9 cellular contexts compared by ENCODE assay signal in genomic region chr2:235614900-235615712, GRCh38.
DNase-seq lines count a peak whose midpoint lies in the region; ATAC-seq and TF ChIP-seq lines count a peak whose summit lies in the region.
"Had no signal": no experiment of that assay in that cellular context is flagged by ENCODE, and none has a peak within 500 bp of the region (broad histone marks: within the 10 kb centered on the region; RNA-seq: fewer than 3 reads in every experiment).

No MANE protein-coding gene starts in this region.

- in situ Hi-C loops in astrocyte of the spinal cord (cut with HindIII; ENCODE audit: low sequenced_read_pairs): no loop called here

- H3K9me3 ChIP-seq in HEK293 (ENCODE audit: control insufficient read depth, insufficient read depth, low read depth, low read length): no peaks in the 10 kb centered on the region
- H3K9me3 ChIP-seq in stomach smooth muscle (ENCODE audit: control insufficient read depth in 2 of 2, low read length in 2 of 2): no peaks in the 10 kb centered on the region
- H3K9me3 ChIP-seq in CD8-positive, alpha-beta memory T cell (ENCODE audit: low read length): no peaks in the 10 kb centered on the region
- H3K9me3 ChIP-seq: neutrophil had no signal

- H3K27ac ChIP-seq in HEK293 (ENCODE audit: extremely low read depth, low read depth, low read length): no peak overlapping the region
- peak overlapping the region; percentile 6 for H3K27ac ChIP-seq in stomach smooth muscle (ENCODE audit: low read length)
- no peak overlapping the region for H3K27ac ChIP-seq in CD8-positive, alpha-beta memory T cell (ENCODE audit: low read depth, low read length)
- H3K27ac ChIP-seq: neutrophil had no signal

- no peaks in the 10 kb centered on the region for H3K9me3 Mint-ChIP-seq in CD8-positive, alpha-beta memory T cell
- H3K9me3 Mint-ChIP-seq in activated naive CD8-positive, alpha-beta T cell treated with anti-CD3 and anti-CD28 coated beads for 36 hours: no peaks in the 10 kb centered on the region

- no peak for ATAC-seq in GM21360 (IDR thresholded peaks at IDR 0.05; ENCODE audit: unreplicated experiment)

- H3K4me1 ChIP-seq in HEK293 (ENCODE audit: control insufficient read depth, insufficient read depth, low read length) (0 out of 2 replicates have a peak, but pooled peaks cover 2% of the 10 kb centered on the region), stomach smooth muscle (ENCODE audit: control insufficient read depth, insufficient read depth, low read length) (peaks cover 16% of the 10 kb centered on the region)
- no peaks in the 10 kb centered on the region for H3K4me1 ChIP-seq in CD8-positive, alpha-beta memory T cell (ENCODE audit: insufficient read depth, low read length)

- peaks cover 8 to 25% (median 11%) of the 10 kb centered on the region in 3 donors for H3K4me1 Mint-ChIP-seq in CD8-positive, alpha-beta memory T cell
- H3K4me1 Mint-ChIP-seq in activated naive CD8-positive, alpha-beta T cell treated with anti-CD3 and anti-CD28 coated beads for 36 hours: no peaks in the 10 kb centered on the region

- H3K27me3 ChIP-seq in stomach smooth muscle (ENCODE audit: control insufficient read depth in 1 of 2, insufficient read depth in 2 of 2, low read length in 2 of 2): no peaks in the 10 kb centered on the region
- no peaks in the 10 kb centered on the region for H3K27me3 ChIP-seq in CD8-positive, alpha-beta memory T cell (ENCODE audit: insufficient read depth, low read length, poor library complexity, severe bottlenecking)
- H3K27me3 ChIP-seq: neutrophil had no signal

- TF ChIP-seq CTCF in HEK293 (tag by site-specific recombination; IDR thresholded peaks at IDR 0.05) (no peak), astrocyte of the spinal cord (IDR thresholded peaks at IDR 0.05; ENCODE audit: low read depth, low read length) (no peak)

- POLR2A ChIA-PET in HEK293 (lab: Yijun Ruan, JAX): no interaction called here
- POLR2A ChIA-PET in CD8-positive, alpha-beta memory T cell (lab: Charles Lee): no interaction called here

- DNase-seq in astrocyte of the spinal cord (ENCODE audit: low read depth, low spot score): peak; percentile 48
- peak; percentile 92 for DNase-seq in inferior parietal cortex (ENCODE audit: extremely low spot score)
- DNase-seq in NCI-H128 (lab: John Stamatoyannopoulos, UW; ENCODE audit: unreplicated experiment): no peak
- no peak for DNase-seq in CD8-positive, alpha-beta memory T cell
- DNase-seq in activated naive CD8-positive, alpha-beta T cell treated with anti-CD3 and anti-CD28 coated beads for 36 hours: no peak

- no peak overlapping the region for H3K4me3 Mint-ChIP-seq in CD8-positive, alpha-beta memory T cell
- H3K4me3 Mint-ChIP-seq in activated naive CD8-positive, alpha-beta T cell treated with anti-CD3 and anti-CD28 coated beads for 36 hours: no peak overlapping the region

- no peaks in the 10 kb centered on the region for H3K36me3 ChIP-seq in HEK293 (ENCODE audit: control insufficient read depth in 2 of 2, insufficient read depth in 1 of 2, low read length in 2 of 2)
- H3K36me3 ChIP-seq in stomach smooth muscle (ENCODE audit: control insufficient read depth in 2 of 2, insufficient read depth in 2 of 2, low read length in 2 of 2): no peaks in the 10 kb centered on the region
- H3K36me3 ChIP-seq in CD8-positive, alpha-beta memory T cell (ENCODE audit: insufficient read depth, low read length): no peaks in the 10 kb centered on the region
- H3K36me3 ChIP-seq: neutrophil had no signal

- H3K36me3 Mint-ChIP-seq in CD8-positive, alpha-beta memory T cell: no peaks in the 10 kb centered on the region
- no peaks in the 10 kb centered on the region for H3K36me3 Mint-ChIP-seq in activated naive CD8-positive, alpha-beta T cell treated with anti-CD3 and anti-CD28 coated beads for 36 hours

- no peak overlapping the region for H3K9ac ChIP-seq in stomach smooth muscle (ENCODE audit: low read length in 2 of 2)

- H3K27ac Mint-ChIP-seq in CD8-positive, alpha-beta memory T cell: peak overlapping the region in 1 of 8 donors; percentile 70
- H3K27ac Mint-ChIP-seq in activated naive CD8-positive, alpha-beta T cell treated with anti-CD3 and anti-CD28 coated beads for 36 hours: no peak overlapping the region

- H3K4me3 ChIP-seq in HEK293 (ENCODE audit: low read depth, low read length) (no peak overlapping the region), astrocyte of the spinal cord (ENCODE audit: low read depth, low read length) (no peak overlapping the region), stomach smooth muscle (ENCODE audit: low read length in 2 of 2) (no peak overlapping the region)
- no peak overlapping the region for H3K4me3 ChIP-seq in CD8-positive, alpha-beta memory T cell (ENCODE audit: low read length)

- CTCF ChIA-PET in HEK293 (lab: Yijun Ruan, JAX): interaction anchor here (1.0 kb wide), 2 partner anchors 21 to 49 kb away, joined by 3 to 5 read pairs; no protein-coding TSS in a partner anchor
- CTCF ChIA-PET in CD8-positive, alpha-beta memory T cell (lab: Charles Lee): interaction anchor here (0.5 kb wide), 1 partner anchor 131 kb away, joined by 5 read pairs; no protein-coding TSS in a partner anchor

- H3K27me3 Mint-ChIP-seq in CD8-positive, alpha-beta memory T cell: peaks cover 0 to 5% of the 10 kb centered on the region in 2 donors
- H3K27me3 Mint-ChIP-seq in activated naive CD8-positive, alpha-beta T cell treated with anti-CD3 and anti-CD28 coated beads for 36 hours: peaks cover 18% of the 10 kb centered on the region

TF ChIP-seq in HEK293, 187 proteins besides CTCF, POLR2A, EP300 and RAD21:
- TF ChIP-seq ZNF311 (tag by site-specific recombination; IDR thresholded peaks at IDR 0.05; ENCODE audit: borderline replicate concordance) (no peak), GLI4 (tag by site-specific recombination; IDR thresholded peaks at IDR 0.05) (no peak), ZNF10 (tag by site-specific recombination; IDR thresholded peaks at IDR 0.05) (no peak), ZNF692 (tag by site-specific recombination; IDR thresholded peaks at IDR 0.05) (peak; percentile 92), ZNF768 (tag by site-specific recombination; IDR thresholded peaks at IDR 0.05) (no peak), ZEB2 (tag by site-specific recombination; IDR thresholded peaks at IDR 0.05) (no peak), SP2 (tag by site-specific recombination; IDR thresholded peaks at IDR 0.05) (no peak), ZFP69B (tag by site-specific recombination; IDR thresholded peaks at IDR 0.05) (0 out of 2 replicates have a peak, but pooled peaks have one; percentile 52)

Comparison
In these comparisons a context has a peak if more than half of its experiments do, and no peak if none do; other contexts are left out.
1. DNase-seq: peak in astrocyte of the spinal cord (single experiment) and inferior parietal cortex (single experiment); none in NCI-H128 (single experiment), CD8-positive, alpha-beta memory T cell (0 of 5) and activated naive CD8-positive, alpha-beta T cell treated with anti-CD3 and anti-CD28 coated beads for 36 hours (single experiment).